ENCODE assay signal across 23 cellular contexts in the genomic region with DNA sequence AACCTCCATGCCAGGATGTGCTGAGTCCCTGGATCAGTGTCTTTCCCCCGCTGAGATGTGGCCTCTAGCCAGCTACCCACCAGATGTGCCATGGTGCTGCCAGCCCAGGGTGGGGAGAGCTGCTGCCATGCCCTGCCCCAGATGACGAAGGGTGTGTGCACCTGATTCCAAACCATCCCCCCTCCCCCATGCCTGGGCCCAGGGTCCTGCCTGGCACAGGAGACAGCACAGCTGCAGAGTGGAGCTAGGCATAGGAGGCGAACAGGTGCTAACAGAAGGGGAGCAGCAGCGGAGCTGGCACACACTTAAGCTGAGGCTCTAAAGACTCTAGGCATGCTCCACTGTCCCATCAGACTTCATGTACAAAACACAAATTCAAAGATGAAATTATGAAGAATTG.
"Had no signal": no experiment of that assay in that cellular context is flagged by ENCODE, and none has a peak within 500 bp of the region (broad histone marks: within the 10 kb centered on the region; RNA-seq: fewer than 3 reads in every experiment).

No MANE protein-coding gene starts in this region.

- H3K36me3 ChIP-seq: lower lobe of right lung, neutrophil, pancreas, right atrium auricular region, tibial artery, uterus, WERI-Rb-1 had no signal

- H3K4me1 ChIP-seq: foreskin keratinocyte, lower lobe of right lung, pancreas, psoas muscle, right atrium auricular region, tibial artery, uterus had no signal

- H3K27ac ChIP-seq: foreskin keratinocyte, lower lobe of right lung, neutrophil, pancreas, psoas muscle, right atrium auricular region, tibial artery, uterus, WERI-Rb-1 had no signal

- DNase-seq: activated CD4-positive, alpha-beta T cell treated with anti-CD3 and anti-CD28 coated beads, Interleukin-2, amount 50 U/mL, for 1 hour; activated CD4-positive, CD25-positive, alpha-beta regulatory T cell treated with anti-CD3 and anti-CD28 coated beads, Interleukin-2, amount 50 U/mL, for 72 hours; activated CD8-positive, alpha-beta T cell treated with anti-CD3 and anti-CD28 coated beads, Interleukin-2, amount 10 ng/mL, durations not matched to agents 7 days and 5 days; activated gamma-delta T cell treated with Interleukin-2 at 50 U/mL for 16 hours; aorta; dermis blood vessel endothelial cell; effector CD8-positive, alpha-beta T cell; foreskin keratinocyte; kidney; lower lobe of right lung; naive thymus-derived CD8-positive, alpha-beta T cell; pancreas; stimulated activated CD4-positive, alpha-beta T cell treated with anti-CD3 and anti-CD28 coated beads, Interleukin-4, amount 100 ng/mL, for 4 hours; stimulated activated naive CD8-positive, alpha-beta T cell treated with anti-CD3 and anti-CD28 coated beads, Interleukin-15, amount 100 ng/mL, for 72 hours; tibial artery; uterus; WERI-Rb-1 had no signal

- H3K4me3 Mint-ChIP-seq: activated CD8-positive, alpha-beta T cell treated with anti-CD3 and anti-CD28 coated beads, Interleukin-2, amount 10 ng/mL, durations not matched to agents 7 days and 5 days; activated naive CD4-positive, alpha-beta T cell treated with anti-CD3 and anti-CD28 coated beads, Interleukin-2, amount 50 U/mL, for 24 hours; brain; naive thymus-derived CD8-positive, alpha-beta T cell; stimulated activated naive CD8-positive, alpha-beta T cell treated with anti-CD3 and anti-CD28 coated beads, Interleukin-15, amount 100 ng/mL, for 72 hours; T-helper 2 cell treated with Interferon-gamma antibody and Interleukin-4, amounts not matched to agents 5 μg/mL and 100 μg/mL, for 36 hours had no signal

- H3K27me3 Mint-ChIP-seq: activated naive CD4-positive, alpha-beta T cell treated with anti-CD3 and anti-CD28 coated beads, Interleukin-2, amount 50 U/mL, for 24 hours; naive thymus-derived CD8-positive, alpha-beta T cell; stimulated activated naive CD8-positive, alpha-beta T cell treated with anti-CD3 and anti-CD28 coated beads, Interleukin-15, amount 100 ng/mL, for 72 hours had no signal

- H3K9me3 Mint-ChIP-seq: activated naive CD4-positive, alpha-beta T cell treated with anti-CD3 and anti-CD28 coated beads, Interleukin-2, amount 50 U/mL, for 24 hours; naive thymus-derived CD8-positive, alpha-beta T cell; stimulated activated naive CD8-positive, alpha-beta T cell treated with anti-CD3 and anti-CD28 coated beads, Interleukin-15, amount 100 ng/mL, for 72 hours; T-helper 2 cell treated with Interferon-gamma antibody and Interleukin-4, amounts not matched to agents 5 μg/mL and 100 μg/mL, for 36 hours had no signal

- H3K27ac Mint-ChIP-seq: activated CD8-positive, alpha-beta T cell treated with anti-CD3 and anti-CD28 coated beads, Interleukin-2, amount 10 ng/mL, durations not matched to agents 7 days and 5 days; activated naive CD4-positive, alpha-beta T cell treated with anti-CD3 and anti-CD28 coated beads, Interleukin-2, amount 50 U/mL, for 24 hours; stimulated activated naive CD8-positive, alpha-beta T cell treated with anti-CD3 and anti-CD28 coated beads, Interleukin-15, amount 100 ng/mL, for 72 hours; T-helper 2 cell treated with Interferon-gamma antibody and Interleukin-4, amounts not matched to agents 5 μg/mL and 100 μg/mL, for 36 hours had no signal

- H3K4me3 ChIP-seq: lower lobe of right lung, pancreas, psoas muscle, right atrium auricular region, tibial artery, uterus had no signal

- H3K9me3 ChIP-seq: lower lobe of right lung, neutrophil, pancreas, psoas muscle, right atrium auricular region, tibial artery, uterus had no signal

- H3K27me3 ChIP-seq: neutrophil, pancreas, right atrium auricular region, uterus had no signal

- H3K36me3 Mint-ChIP-seq: activated naive CD4-positive, alpha-beta T cell treated with anti-CD3 and anti-CD28 coated beads, Interleukin-2, amount 50 U/mL, for 24 hours; brain; naive thymus-derived CD8-positive, alpha-beta T cell had no signal
